In the genomic region with DNA sequence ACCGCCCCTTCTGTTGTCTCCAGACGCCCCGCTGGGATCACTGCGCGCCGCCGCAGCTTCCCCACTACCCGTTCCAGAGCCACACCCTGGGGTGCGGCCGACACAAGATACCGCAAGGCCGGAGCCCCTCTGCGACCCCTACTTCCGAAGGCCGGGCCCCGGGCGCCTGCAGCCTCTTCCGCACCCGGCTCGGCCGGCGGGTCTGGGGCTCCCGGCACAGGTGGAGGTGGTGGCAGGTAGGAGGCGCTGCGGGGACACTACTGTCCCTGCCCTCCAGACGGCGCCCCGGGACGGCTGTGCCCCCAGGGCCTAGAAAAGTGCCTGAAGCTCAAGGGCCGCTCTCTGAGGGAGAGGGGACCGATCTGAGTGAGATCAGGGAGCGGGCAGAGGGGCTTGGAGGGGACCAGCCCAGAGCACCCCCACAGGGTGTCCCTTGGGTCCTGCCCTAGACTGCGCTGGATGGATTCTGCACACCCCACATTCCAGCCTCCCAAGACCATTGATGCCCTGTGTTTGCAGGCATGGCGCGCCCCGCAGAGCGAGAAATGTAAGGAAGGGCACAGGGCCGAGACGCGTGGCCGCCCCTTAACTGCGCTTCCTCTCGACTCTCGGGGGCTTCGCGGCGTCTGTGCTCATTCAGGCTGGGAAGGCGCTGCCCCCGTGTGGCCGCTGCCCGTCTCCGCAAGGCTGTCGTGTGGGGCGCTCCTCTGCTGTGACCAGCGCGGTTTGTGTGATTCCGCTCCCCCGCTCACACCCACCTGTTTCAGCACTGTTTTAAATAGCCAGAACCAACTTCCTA, we compare ENCODE assay signal across 1 cellular context.
TF ChIP-seq lines count a peak whose summit lies in the region.

No MANE protein-coding gene starts in this region.

TF ChIP-seq in HepG2, 621 proteins besides CTCF, POLR2A, EP300 and RAD21 (continued from another document and continues in another):
- TF ChIP-seq, protein P1, sequence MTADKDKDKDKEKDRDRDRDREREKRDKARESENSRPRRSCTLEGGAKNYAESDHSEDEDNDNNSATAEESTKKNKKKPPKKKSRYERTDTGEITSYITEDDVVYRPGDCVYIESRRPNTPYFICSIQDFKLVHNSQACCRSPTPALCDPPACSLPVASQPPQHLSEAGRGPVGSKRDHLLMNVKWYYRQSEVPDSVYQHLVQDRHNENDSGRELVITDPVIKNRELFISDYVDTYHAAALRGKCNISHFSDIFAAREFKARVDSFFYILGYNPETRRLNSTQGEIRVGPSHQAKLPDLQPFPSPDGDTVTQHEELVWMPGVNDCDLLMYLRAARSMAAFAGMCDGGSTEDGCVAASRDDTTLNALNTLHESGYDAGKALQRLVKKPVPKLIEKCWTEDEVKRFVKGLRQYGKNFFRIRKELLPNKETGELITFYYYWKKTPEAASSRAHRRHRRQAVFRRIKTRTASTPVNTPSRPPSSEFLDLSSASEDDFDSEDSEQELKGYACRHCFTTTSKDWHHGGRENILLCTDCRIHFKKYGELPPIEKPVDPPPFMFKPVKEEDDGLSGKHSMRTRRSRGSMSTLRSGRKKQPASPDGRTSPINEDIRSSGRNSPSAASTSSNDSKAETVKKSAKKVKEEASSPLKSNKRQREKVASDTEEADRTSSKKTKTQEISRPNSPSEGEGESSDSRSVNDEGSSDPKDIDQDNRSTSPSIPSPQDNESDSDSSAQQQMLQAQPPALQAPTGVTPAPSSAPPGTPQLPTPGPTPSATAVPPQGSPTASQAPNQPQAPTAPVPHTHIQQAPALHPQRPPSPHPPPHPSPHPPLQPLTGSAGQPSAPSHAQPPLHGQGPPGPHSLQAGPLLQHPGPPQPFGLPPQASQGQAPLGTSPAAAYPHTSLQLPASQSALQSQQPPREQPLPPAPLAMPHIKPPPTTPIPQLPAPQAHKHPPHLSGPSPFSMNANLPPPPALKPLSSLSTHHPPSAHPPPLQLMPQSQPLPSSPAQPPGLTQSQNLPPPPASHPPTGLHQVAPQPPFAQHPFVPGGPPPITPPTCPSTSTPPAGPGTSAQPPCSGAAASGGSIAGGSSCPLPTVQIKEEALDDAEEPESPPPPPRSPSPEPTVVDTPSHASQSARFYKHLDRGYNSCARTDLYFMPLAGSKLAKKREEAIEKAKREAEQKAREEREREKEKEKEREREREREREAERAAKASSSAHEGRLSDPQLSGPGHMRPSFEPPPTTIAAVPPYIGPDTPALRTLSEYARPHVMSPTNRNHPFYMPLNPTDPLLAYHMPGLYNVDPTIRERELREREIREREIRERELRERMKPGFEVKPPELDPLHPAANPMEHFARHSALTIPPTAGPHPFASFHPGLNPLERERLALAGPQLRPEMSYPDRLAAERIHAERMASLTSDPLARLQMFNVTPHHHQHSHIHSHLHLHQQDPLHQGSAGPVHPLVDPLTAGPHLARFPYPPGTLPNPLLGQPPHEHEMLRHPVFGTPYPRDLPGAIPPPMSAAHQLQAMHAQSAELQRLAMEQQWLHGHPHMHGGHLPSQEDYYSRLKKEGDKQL (CRISPR knock-in tag; IDR thresholded peaks at IDR 0.05; ENCODE audit: low read depth) = no peak
- TF ChIP-seq ZBTB38 (CRISPR knock-in tag; IDR thresholded peaks at IDR 0.05) (peak; percentile 99), ZMYM3 (CRISPR knock-in tag; IDR thresholded peaks at IDR 0.05) (peak; percentile 40; the same call in 1 of the 2 replicates), ZNF616 (CRISPR knock-in tag; IDR thresholded peaks at IDR 0.05; ENCODE audit: low read depth) (no peak), AHR (CRISPR knock-in tag; IDR thresholded peaks at IDR 0.05) (0 out of 2 replicates have a peak, but pooled peaks have one; percentile 72), HMG20B (CRISPR knock-in tag; conservative IDR thresholded peaks at IDR 0.05) (no peak), ZZZ3 (CRISPR knock-in tag; IDR thresholded peaks at IDR 0.05; ENCODE audit: borderline replicate concordance) (no peak), ZFAT (CRISPR knock-in tag; conservative IDR thresholded peaks at IDR 0.05) (no peak), ZNF282 (IDR thresholded peaks at IDR 0.05; ENCODE audit: partially characterized antibody) (no peak), FOXA1 (IDR thresholded peaks at IDR 0.05) (no peak), FOXA1 (CRISPR knock-in tag; IDR thresholded peaks at IDR 0.05) (peak; percentile 42; the same call in 1 of the 2 replicates), ZNF552 (CRISPR knock-in tag; IDR thresholded peaks at IDR 0.05; ENCODE audit: borderline replicate concordance) (no peak), SIX4 (CRISPR knock-in tag; IDR thresholded peaks at IDR 0.05) (no peak), NCOA2 (CRISPR knock-in tag; IDR thresholded peaks at IDR 0.05) (peak; percentile 47; the same call in 1 of the 2 replicates), ZKSCAN5 (CRISPR knock-in tag; IDR thresholded peaks at IDR 0.05) (no peak), CBFB (CRISPR knock-in tag; IDR thresholded peaks at IDR 0.05) (no peak), KLF12 (CRISPR knock-in tag; IDR thresholded peaks at IDR 0.05; ENCODE audit: borderline replicate concordance) (no peak), IRF2 (CRISPR knock-in tag; IDR thresholded peaks at IDR 0.05) (0 out of 2 replicates have a peak, but pooled peaks have one; percentile 42), MTA1 (CRISPR knock-in tag; IDR thresholded peaks at IDR 0.05; ENCODE audit: borderline replicate concordance) (0 out of 2 replicates have a peak, but pooled peaks have one; percentile 78), XRCC5 (optimal IDR thresholded peaks at IDR 0.05; ENCODE audit: low read length) (peak; percentile 85), BRD4 (CRISPR knock-in tag; IDR thresholded peaks at IDR 0.05) (peak; percentile 77; the same call in 1 of the 2 replicates), NR2C2 (CRISPR knock-in tag; IDR thresholded peaks at IDR 0.05; ENCODE audit: borderline replicate concordance) (peak; percentile 55; the same call in 1 of the 2 replicates), ZFP62 (CRISPR knock-in tag; IDR thresholded peaks at IDR 0.05) (no peak)
- TF ChIP-seq, protein P2, sequence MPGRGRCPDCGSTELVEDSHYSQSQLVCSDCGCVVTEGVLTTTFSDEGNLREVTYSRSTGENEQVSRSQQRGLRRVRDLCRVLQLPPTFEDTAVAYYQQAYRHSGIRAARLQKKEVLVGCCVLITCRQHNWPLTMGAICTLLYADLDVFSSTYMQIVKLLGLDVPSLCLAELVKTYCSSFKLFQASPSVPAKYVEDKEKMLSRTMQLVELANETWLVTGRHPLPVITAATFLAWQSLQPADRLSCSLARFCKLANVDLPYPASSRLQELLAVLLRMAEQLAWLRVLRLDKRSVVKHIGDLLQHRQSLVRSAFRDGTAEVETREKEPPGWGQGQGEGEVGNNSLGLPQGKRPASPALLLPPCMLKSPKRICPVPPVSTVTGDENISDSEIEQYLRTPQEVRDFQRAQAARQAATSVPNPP (CRISPR knock-in tag; IDR thresholded peaks at IDR 0.05) = no peak
- TF ChIP-seq, protein P3, sequence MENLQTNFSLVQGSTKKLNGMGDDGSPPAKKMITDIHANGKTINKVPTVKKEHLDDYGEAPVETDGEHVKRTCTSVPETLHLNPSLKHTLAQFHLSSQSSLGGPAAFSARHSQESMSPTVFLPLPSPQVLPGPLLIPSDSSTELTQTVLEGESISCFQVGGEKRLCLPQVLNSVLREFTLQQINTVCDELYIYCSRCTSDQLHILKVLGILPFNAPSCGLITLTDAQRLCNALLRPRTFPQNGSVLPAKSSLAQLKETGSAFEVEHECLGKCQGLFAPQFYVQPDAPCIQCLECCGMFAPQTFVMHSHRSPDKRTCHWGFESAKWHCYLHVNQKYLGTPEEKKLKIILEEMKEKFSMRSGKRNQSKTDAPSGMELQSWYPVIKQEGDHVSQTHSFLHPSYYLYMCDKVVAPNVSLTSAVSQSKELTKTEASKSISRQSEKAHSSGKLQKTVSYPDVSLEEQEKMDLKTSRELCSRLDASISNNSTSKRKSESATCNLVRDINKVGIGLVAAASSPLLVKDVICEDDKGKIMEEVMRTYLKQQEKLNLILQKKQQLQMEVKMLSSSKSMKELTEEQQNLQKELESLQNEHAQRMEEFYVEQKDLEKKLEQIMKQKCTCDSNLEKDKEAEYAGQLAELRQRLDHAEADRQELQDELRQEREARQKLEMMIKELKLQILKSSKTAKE (CRISPR knock-in tag; IDR thresholded peaks at IDR 0.05; ENCODE audit: borderline replicate concordance) = no peak
- TF ChIP-seq, protein P4, sequence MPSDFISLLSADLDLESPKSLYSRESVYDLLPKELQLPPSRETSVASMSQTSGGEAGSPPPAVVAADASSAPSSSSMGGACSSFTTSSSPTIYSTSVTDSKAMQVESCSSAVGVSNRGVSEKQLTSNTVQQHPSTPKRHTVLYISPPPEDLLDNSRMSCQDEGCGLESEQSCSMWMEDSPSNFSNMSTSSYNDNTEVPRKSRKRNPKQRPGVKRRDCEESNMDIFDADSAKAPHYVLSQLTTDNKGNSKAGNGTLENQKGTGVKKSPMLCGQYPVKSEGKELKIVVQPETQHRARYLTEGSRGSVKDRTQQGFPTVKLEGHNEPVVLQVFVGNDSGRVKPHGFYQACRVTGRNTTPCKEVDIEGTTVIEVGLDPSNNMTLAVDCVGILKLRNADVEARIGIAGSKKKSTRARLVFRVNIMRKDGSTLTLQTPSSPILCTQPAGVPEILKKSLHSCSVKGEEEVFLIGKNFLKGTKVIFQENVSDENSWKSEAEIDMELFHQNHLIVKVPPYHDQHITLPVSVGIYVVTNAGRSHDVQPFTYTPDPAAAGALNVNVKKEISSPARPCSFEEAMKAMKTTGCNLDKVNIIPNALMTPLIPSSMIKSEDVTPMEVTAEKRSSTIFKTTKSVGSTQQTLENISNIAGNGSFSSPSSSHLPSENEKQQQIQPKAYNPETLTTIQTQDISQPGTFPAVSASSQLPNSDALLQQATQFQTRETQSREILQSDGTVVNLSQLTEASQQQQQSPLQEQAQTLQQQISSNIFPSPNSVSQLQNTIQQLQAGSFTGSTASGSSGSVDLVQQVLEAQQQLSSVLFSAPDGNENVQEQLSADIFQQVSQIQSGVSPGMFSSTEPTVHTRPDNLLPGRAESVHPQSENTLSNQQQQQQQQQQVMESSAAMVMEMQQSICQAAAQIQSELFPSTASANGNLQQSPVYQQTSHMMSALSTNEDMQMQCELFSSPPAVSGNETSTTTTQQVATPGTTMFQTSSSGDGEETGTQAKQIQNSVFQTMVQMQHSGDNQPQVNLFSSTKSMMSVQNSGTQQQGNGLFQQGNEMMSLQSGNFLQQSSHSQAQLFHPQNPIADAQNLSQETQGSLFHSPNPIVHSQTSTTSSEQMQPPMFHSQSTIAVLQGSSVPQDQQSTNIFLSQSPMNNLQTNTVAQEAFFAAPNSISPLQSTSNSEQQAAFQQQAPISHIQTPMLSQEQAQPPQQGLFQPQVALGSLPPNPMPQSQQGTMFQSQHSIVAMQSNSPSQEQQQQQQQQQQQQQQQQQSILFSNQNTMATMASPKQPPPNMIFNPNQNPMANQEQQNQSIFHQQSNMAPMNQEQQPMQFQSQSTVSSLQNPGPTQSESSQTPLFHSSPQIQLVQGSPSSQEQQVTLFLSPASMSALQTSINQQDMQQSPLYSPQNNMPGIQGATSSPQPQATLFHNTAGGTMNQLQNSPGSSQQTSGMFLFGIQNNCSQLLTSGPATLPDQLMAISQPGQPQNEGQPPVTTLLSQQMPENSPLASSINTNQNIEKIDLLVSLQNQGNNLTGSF (CRISPR knock-in tag; IDR thresholded peaks at IDR 0.05) = no peak
- TF ChIP-seq, protein P5, sequence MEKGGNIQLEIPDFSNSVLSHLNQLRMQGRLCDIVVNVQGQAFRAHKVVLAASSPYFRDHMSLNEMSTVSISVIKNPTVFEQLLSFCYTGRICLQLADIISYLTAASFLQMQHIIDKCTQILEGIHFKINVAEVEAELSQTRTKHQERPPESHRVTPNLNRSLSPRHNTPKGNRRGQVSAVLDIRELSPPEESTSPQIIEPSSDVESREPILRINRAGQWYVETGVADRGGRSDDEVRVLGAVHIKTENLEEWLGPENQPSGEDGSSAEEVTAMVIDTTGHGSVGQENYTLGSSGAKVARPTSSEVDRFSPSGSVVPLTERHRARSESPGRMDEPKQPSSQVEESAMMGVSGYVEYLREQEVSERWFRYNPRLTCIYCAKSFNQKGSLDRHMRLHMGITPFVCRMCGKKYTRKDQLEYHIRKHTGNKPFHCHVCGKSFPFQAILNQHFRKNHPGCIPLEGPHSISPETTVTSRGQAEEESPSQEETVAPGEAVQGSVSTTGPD (CRISPR knock-in tag; IDR thresholded peaks at IDR 0.05) = no peak
- TF ChIP-seq, protein P6, sequence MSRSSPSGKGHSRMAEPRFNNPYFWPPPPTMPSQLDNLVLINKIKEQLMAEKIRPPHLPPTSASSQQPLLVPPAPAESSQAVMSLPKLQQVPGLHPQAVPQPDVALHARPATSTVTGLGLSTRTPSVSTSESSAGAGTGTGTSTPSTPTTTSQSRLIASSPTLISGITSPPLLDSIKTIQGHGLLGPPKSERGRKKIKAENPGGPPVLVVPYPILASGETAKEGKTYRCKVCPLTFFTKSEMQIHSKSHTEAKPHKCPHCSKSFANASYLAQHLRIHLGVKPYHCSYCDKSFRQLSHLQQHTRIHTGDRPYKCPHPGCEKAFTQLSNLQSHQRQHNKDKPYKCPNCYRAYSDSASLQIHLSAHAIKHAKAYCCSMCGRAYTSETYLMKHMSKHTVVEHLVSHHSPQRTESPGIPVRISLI (CRISPR knock-in tag; IDR thresholded peaks at IDR 0.05; ENCODE audit: borderline replicate concordance) = peak; percentile 60; the same call in 1 of the 2 replicates
- TF ChIP-seq, protein P7, sequence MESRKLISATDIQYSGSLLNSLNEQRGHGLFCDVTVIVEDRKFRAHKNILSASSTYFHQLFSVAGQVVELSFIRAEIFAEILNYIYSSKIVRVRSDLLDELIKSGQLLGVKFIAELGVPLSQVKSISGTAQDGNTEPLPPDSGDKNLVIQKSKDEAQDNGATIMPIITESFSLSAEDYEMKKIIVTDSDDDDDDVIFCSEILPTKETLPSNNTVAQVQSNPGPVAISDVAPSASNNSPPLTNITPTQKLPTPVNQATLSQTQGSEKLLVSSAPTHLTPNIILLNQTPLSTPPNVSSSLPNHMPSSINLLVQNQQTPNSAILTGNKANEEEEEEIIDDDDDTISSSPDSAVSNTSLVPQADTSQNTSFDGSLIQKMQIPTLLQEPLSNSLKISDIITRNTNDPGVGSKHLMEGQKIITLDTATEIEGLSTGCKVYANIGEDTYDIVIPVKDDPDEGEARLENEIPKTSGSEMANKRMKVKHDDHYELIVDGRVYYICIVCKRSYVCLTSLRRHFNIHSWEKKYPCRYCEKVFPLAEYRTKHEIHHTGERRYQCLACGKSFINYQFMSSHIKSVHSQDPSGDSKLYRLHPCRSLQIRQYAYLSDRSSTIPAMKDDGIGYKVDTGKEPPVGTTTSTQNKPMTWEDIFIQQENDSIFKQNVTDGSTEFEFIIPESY (CRISPR knock-in tag; IDR thresholded peaks at IDR 0.05) = peak; percentile 99
